In genomic region chr15:58852347-58852746, GRCh38 we compare ENCODE assay signal across 14 cellular contexts.
DNase-seq lines count a peak whose midpoint lies in the region; ATAC-seq and TF ChIP-seq lines count a peak whose summit lies in the region.
"Had no signal": no experiment of that assay in that cellular context is flagged by ENCODE, and none has a peak within 500 bp of the region (broad histone marks: within the 10 kb centered on the region; RNA-seq: fewer than 3 reads in every experiment).

No MANE protein-coding gene starts in this region.

- no peak overlapping the region for H3K27ac ChIP-seq in endodermal cell (ENCODE audit: low read depth, low read length)
- no peak overlapping the region for H3K27ac ChIP-seq in psoas muscle
- no peak overlapping the region for H3K27ac ChIP-seq in coronary artery

- no peaks in the 10 kb centered on the region for H4K20me1 ChIP-seq in Loucy (ENCODE audit: insufficient read depth, low read length, poor library complexity, severe bottlenecking)

- H3K9ac ChIP-seq in Loucy (ENCODE audit: low read depth, low read length, poor library complexity, severe bottlenecking) (no peak overlapping the region), endodermal cell (ENCODE audit: extremely low read depth, low read length, poor library complexity, severe bottlenecking) (no peak overlapping the region)

- intact Hi-C loops in psoas muscle (cut with DNase I), result no loop called here

- H3K36me3 ChIP-seq in Loucy (ENCODE audit: insufficient read depth, low read length) (peaks cover 30% of the 10 kb centered on the region; the same call in 1 of the 2 replicates), endodermal cell (ENCODE audit: control insufficient read depth, insufficient read depth, low read length) (peaks cover 61% of the 10 kb centered on the region), psoas muscle (ENCODE audit: insufficient read depth in 1 of 2, low read depth in 1 of 2) (peaks cover 0 to 72% of the 10 kb centered on the region in 2 donors)

- H3K4me3 Mint-ChIP-seq in endodermal cell, result no peak overlapping the region
- H3K4me3 Mint-ChIP-seq in stimulated activated naive B cell treated with anti-CD40 and anti-IgM and Interleukin-4, amounts not matched to agents 10 μg/mL and 1 μg/mL and 100 μg/mL, for 72 hours, result no peak overlapping the region
- H3K4me3 Mint-ChIP-seq: activated CD4-positive, alpha-beta T cell treated with anti-CD3 and anti-CD28 coated beads for 36 hours; T-cell had no signal

- no peaks in the 10 kb centered on the region for H3K4me1 ChIP-seq in Loucy (ENCODE audit: insufficient read depth, low read length, poor library complexity, severe bottlenecking)
- H3K4me1 ChIP-seq in endodermal cell (ENCODE audit: control insufficient read depth, insufficient read depth, low read length), result no peaks in the 10 kb centered on the region
- no peaks in the 10 kb centered on the region for H3K4me1 ChIP-seq in psoas muscle

- H3K79me2 ChIP-seq in Loucy (ENCODE audit: insufficient read depth, low read length), result no peaks in the 10 kb centered on the region

- H3K36me3 Mint-ChIP-seq in endodermal cell (ENCODE audit: low read depth), result peaks cover 44% of the 10 kb centered on the region
- peaks cover 23 to 42% of the 10 kb centered on the region in 2 donors for H3K36me3 Mint-ChIP-seq in stimulated activated naive B cell treated with anti-CD40 and anti-IgM and Interleukin-4, amounts not matched to agents 10 μg/mL and 1 μg/mL and 100 μg/mL, for 72 hours

- no peaks in the 10 kb centered on the region for H3K9me3 ChIP-seq in Loucy (ENCODE audit: insufficient read depth, low read depth, low read length)
- no peaks in the 10 kb centered on the region for H3K9me3 ChIP-seq in endodermal cell (ENCODE audit: control insufficient read depth, low read length)
- no peaks in the 10 kb centered on the region for H3K9me3 ChIP-seq in psoas muscle

- WGBS in endodermal cell (ENCODE audit: insufficient coverage in 1 of 2, insufficient read length in 1 of 2), 2 experiments, result 91 to 93% methylated on average over 4 of the region's 5 CpGs
- WGBS in psoas muscle, 3 donors, result 81 to 92% (median 84%) methylated on average over 5 of the region's 5 CpGs

- DNase-seq in NCI-H2171 treated with DMSO at 0.1 percent for 48 hours (lab: John Stamatoyannopoulos, UW) (peak; percentile 27), NCI-H2171 (lab: John Stamatoyannopoulos, UW) (no peak), endodermal cell (no peak), psoas muscle (no peak), coronary artery (ENCODE audit: low spot score) (no peak)
- DNase-seq in NK-92 treated with Interleukin-12 subunit alpha and Interleukin-12 subunit beta, amount 100 ng/mL, for 24 hours (lab: John Stamatoyannopoulos, UW), result no peak
- no peak for DNase-seq in stimulated activated naive B cell treated with anti-CD40 and anti-IgM and Interleukin-4, amounts not matched to agents 10 μg/mL and 1 μg/mL and 100 μg/mL, for 72 hours
- DNase-seq: activated CD4-positive, alpha-beta T cell treated with anti-CD3 and anti-CD28 coated beads for 36 hours; DMS 273 treated with DMSO at 0.1 percent for 48 hours; KG1; NCI-H2107; T-cell; trophoblast cell had no signal

- no peak overlapping the region for H3K4me3 ChIP-seq in Loucy (ENCODE audit: low read length, poor library complexity, severe bottlenecking)
- no peak overlapping the region for H3K4me3 ChIP-seq in endodermal cell (ENCODE audit: low read length)
- no peak overlapping the region for H3K4me3 ChIP-seq in psoas muscle
- H3K4me3 ChIP-seq in coronary artery, result no peak overlapping the region

- H3K9me2 ChIP-seq in Loucy (replicated peaks; ENCODE audit: low read depth, low read length), result no peaks in the 10 kb centered on the region

- H3K4me2 ChIP-seq in Loucy (ENCODE audit: low read depth, low read length, poor library complexity, severe bottlenecking), result no peak overlapping the region

- no peaks in the 10 kb centered on the region for H3F3A ChIP-seq in Loucy (ENCODE audit: low read depth)

- H3K9me3 Mint-ChIP-seq in endodermal cell, result no peaks in the 10 kb centered on the region
- H3K9me3 Mint-ChIP-seq in stimulated activated naive B cell treated with anti-CD40 and anti-IgM and Interleukin-4, amounts not matched to agents 10 μg/mL and 1 μg/mL and 100 μg/mL, for 72 hours, result no peaks in the 10 kb centered on the region
- H3K9me3 Mint-ChIP-seq: T-cell had no signal

- no peak overlapping the region for H2AFZ ChIP-seq in Loucy (ENCODE audit: low read length)

- ATAC-seq in psoas muscle, result no peak
- no peak for ATAC-seq in stimulated activated naive B cell treated with anti-CD40 and anti-IgM and Interleukin-4, amounts not matched to agents 10 μg/mL and 1 μg/mL and 100 μg/mL, for 72 hours (replicated peaks)
- ATAC-seq: activated CD4-positive, alpha-beta T cell treated with anti-CD3 and anti-CD28 coated beads for 36 hours; T-cell had no signal

- TF ChIP-seq CTCF in Loucy (conservative IDR thresholded peaks at IDR 0.05; ENCODE audit: low read length) (peak; percentile 27), endodermal cell (conservative IDR thresholded peaks at IDR 0.05) (peak; percentile 60), psoas muscle (IDR thresholded peaks at IDR 0.05) (peak; percentile 6), coronary artery (IDR thresholded peaks at IDR 0.05) (no peak)

- H3K27me3 ChIP-seq in Loucy (ENCODE audit: insufficient read depth, low read length, poor library complexity, severe bottlenecking) (no peaks in the 10 kb centered on the region), endodermal cell (ENCODE audit: control insufficient read depth, insufficient read depth, low read length, poor library complexity, severe bottlenecking) (no peaks in the 10 kb centered on the region), psoas muscle (ENCODE audit: insufficient read depth in 3 of 3, low read length in 2 of 3) (no peaks in the 10 kb centered on the region)

- H3K27ac Mint-ChIP-seq in endodermal cell, result no peak overlapping the region
- H3K27ac Mint-ChIP-seq in stimulated activated naive B cell treated with anti-CD40 and anti-IgM and Interleukin-4, amounts not matched to agents 10 μg/mL and 1 μg/mL and 100 μg/mL, for 72 hours, result no peak overlapping the region
- H3K27ac Mint-ChIP-seq: activated CD4-positive, alpha-beta T cell treated with anti-CD3 and anti-CD28 coated beads for 36 hours; T-cell had no signal

- H3K27me3 Mint-ChIP-seq in endodermal cell (ENCODE audit: insufficient read depth), result no peaks in the 10 kb centered on the region
- H3K27me3 Mint-ChIP-seq in stimulated activated naive B cell treated with anti-CD40 and anti-IgM and Interleukin-4, amounts not matched to agents 10 μg/mL and 1 μg/mL and 100 μg/mL, for 72 hours, result no peaks in the 10 kb centered on the region
- H3K27me3 Mint-ChIP-seq: activated CD4-positive, alpha-beta T cell treated with anti-CD3 and anti-CD28 coated beads for 36 hours; T-cell had no signal

- H3K4me1 Mint-ChIP-seq in endodermal cell, result peaks cover 3% of the 10 kb centered on the region
- no peaks in the 10 kb centered on the region for H3K4me1 Mint-ChIP-seq in stimulated activated naive B cell treated with anti-CD40 and anti-IgM and Interleukin-4, amounts not matched to agents 10 μg/mL and 1 μg/mL and 100 μg/mL, for 72 hours
- H3K4me1 Mint-ChIP-seq: activated CD4-positive, alpha-beta T cell treated with anti-CD3 and anti-CD28 coated beads for 36 hours; T-cell had no signal
